ENCODE assay signal across 22 cellular contexts in the genomic region with DNA sequence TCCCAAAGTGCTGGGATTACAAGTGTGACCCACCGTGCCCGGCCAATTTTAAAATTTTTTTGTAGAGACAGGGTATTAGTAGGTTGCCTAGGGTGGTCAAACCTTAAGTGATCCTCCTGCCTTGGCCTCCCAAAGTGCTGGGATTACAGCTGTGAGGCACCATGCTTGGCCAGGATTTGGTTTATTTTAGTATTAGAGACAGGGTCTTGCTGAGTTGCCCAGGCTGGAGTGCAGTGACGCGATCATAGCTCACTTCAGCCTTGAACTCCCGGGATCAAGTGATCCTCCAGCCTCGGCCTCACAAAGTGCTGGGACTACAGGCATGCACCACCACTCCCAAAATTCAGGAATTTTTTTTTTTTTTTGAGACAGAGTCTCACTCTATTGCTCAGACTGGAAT. TPM values are rescaled to one million over a fixed set of nuclear protein-coding genes. Genes with fewer than 3 reads are reported as not detected.
DNase-seq lines count a peak whose midpoint lies in the region; ATAC-seq and TF ChIP-seq lines count a peak whose summit lies in the region.
"Had no signal": no experiment of that assay in that cellular context is flagged by ENCODE, and none has a peak within 500 bp of the region (broad histone marks: within the 10 kb centered on the region; RNA-seq: fewer than 3 reads in every experiment).

No MANE protein-coding gene starts in this region.

- H3K4me1 ChIP-seq in right cardiac atrium (ENCODE audit: control insufficient read depth, insufficient read depth, low read length) (peaks cover 6% of the 10 kb centered on the region), endodermal cell (ENCODE audit: control insufficient read depth, insufficient read depth, low read length) (no peaks in the 10 kb centered on the region)
- H3K4me1 ChIP-seq: BE2C had no signal

- no peak for ATAC-seq in Right ventricle myocardium inferior
- ATAC-seq in right cardiac atrium: no peak
- no peak for ATAC-seq in WTC11
- no peak for ATAC-seq in naive thymus-derived CD8-positive, alpha-beta T cell

- POLR2A ChIA-PET in WTC11 (lab: Charles Lee): no interaction called here
- POLR2A ChIA-PET in naive thymus-derived CD8-positive, alpha-beta T cell (lab: Charles Lee): interaction anchor here (0.6 to 19.3 kb wide), 7 partner anchors 9 to 97 kb away, joined by 3 to 802 read pairs (median 5); partner anchors contain the start of gene MYO1F

- no peak for TF ChIP-seq CTCF in WTC11 (IDR thresholded peaks at IDR 0.05)
- no peak for TF ChIP-seq CTCF in endodermal cell (conservative IDR thresholded peaks at IDR 0.05)

- H3K27me3 ChIP-seq in right cardiac atrium (ENCODE audit: control insufficient read depth, insufficient read depth): no peaks in the 10 kb centered on the region
- no peaks in the 10 kb centered on the region for H3K27me3 ChIP-seq in endodermal cell (ENCODE audit: control insufficient read depth, insufficient read depth, low read length, poor library complexity, severe bottlenecking)
- H3K27me3 ChIP-seq: BE2C had no signal

- peak overlapping the region; percentile 49 for H3K27ac Mint-ChIP-seq in T-helper 2 cell treated with Interferon-gamma antibody and Interleukin-4, amounts not matched to agents 5 μg/mL and 100 μg/mL, for 36 hours
- H3K27ac Mint-ChIP-seq in WTC11: no peak overlapping the region
- H3K27ac Mint-ChIP-seq in naive thymus-derived CD8-positive, alpha-beta T cell: peak overlapping the region; percentile 66 to 99 (median 88)
- no peak overlapping the region for H3K27ac Mint-ChIP-seq in endodermal cell

- CTCF ChIA-PET in WTC11 (lab: Charles Lee): interaction anchor here (0.7 to 2.4 kb wide), 4 partner anchors 19 to 509 kb away, joined by 3 to 11 read pairs (median 4); no protein-coding TSS in a partner anchor

- no peak overlapping the region for H3K9ac ChIP-seq in endodermal cell (ENCODE audit: extremely low read depth, low read length, poor library complexity, severe bottlenecking)

- 95% methylated on average over 6 of the region's 6 CpGs for WGBS in right cardiac atrium
- 93 to 98% methylated on average over 6 of the region's 6 CpGs for WGBS in endodermal cell (ENCODE audit: insufficient coverage in 1 of 2, insufficient read length in 1 of 2), 2 experiments

- intact Hi-C loops in Right ventricle myocardium inferior (cut with DNase I): loop anchor here (10.0 kb wide), 1 partner anchor 255 kb away; no protein-coding TSS in a partner anchor
- intact Hi-C loops in right cardiac atrium (cut with DNase I): no loop called here

- no peak for DNase-seq in T-helper 2 cell treated with Interferon-gamma antibody and Interleukin-4, amounts not matched to agents 5 μg/mL and 100 μg/mL, for 36 hours (ENCODE audit: low spot score)
- DNase-seq in T-helper 2 cell: no peak
- DNase-seq in Right ventricle myocardium inferior (ENCODE audit: missing footprints): peak; percentile 30
- DNase-seq in right cardiac atrium: no peak
- DNase-seq in WTC11 (ENCODE audit: low spot score): no peak
- DNase-seq in naive thymus-derived CD8-positive, alpha-beta T cell: no peak
- DNase-seq in endodermal cell: no peak
- DNase-seq in DMS114 treated with DMSO at 0.1 percent for 48 hours (lab: John Stamatoyannopoulos, UW; ENCODE audit: unreplicated experiment): no peak
- DNase-seq: 8988T; BE2C; COR-L47; DMS153; H7; MV-4-11; NCI-H1417; NCI-H187 treated with DMSO at 0.1 percent for 48 hours; NCI-H2171; NCI-H446 treated with DMSO at 0.1 percent for 48 hours; NK-92 treated with Interleukin-12 subunit alpha and Interleukin-12 subunit beta, amount 100 ng/mL, for 24 hours; OCI-M1; SIG-M5 had no signal

- H3K9me3 Mint-ChIP-seq in T-helper 2 cell treated with Interferon-gamma antibody and Interleukin-4, amounts not matched to agents 5 μg/mL and 100 μg/mL, for 36 hours: no peaks in the 10 kb centered on the region
- H3K9me3 Mint-ChIP-seq in WTC11 (no peaks in the 10 kb centered on the region), endodermal cell (no peaks in the 10 kb centered on the region)
- no peaks in the 10 kb centered on the region for H3K9me3 Mint-ChIP-seq in naive thymus-derived CD8-positive, alpha-beta T cell

- H3K27me3 Mint-ChIP-seq in T-helper 2 cell treated with Interferon-gamma antibody and Interleukin-4, amounts not matched to agents 5 μg/mL and 100 μg/mL, for 36 hours (ENCODE audit: low read depth): no peaks in the 10 kb centered on the region
- peaks cover 6% of the 10 kb centered on the region; the same call in 1 of the 2 replicates for H3K27me3 Mint-ChIP-seq in WTC11 (ENCODE audit: low read depth)
- H3K27me3 Mint-ChIP-seq in naive thymus-derived CD8-positive, alpha-beta T cell: no peaks in the 10 kb centered on the region
- H3K27me3 Mint-ChIP-seq in endodermal cell (ENCODE audit: insufficient read depth): no peaks in the 10 kb centered on the region

- H3K27ac ChIP-seq in right cardiac atrium (ENCODE audit: low read length) (no peak overlapping the region), endodermal cell (ENCODE audit: low read depth, low read length) (no peak overlapping the region)

- no peak overlapping the region for H3K4me3 ChIP-seq in right cardiac atrium (ENCODE audit: low read length)
- H3K4me3 ChIP-seq in endodermal cell (ENCODE audit: low read length): no peak overlapping the region

- peaks cover 42% of the 10 kb centered on the region for H3K36me3 Mint-ChIP-seq in T-helper 2 cell treated with Interferon-gamma antibody and Interleukin-4, amounts not matched to agents 5 μg/mL and 100 μg/mL, for 36 hours (ENCODE audit: low read depth)
- no peaks in the 10 kb centered on the region for H3K36me3 Mint-ChIP-seq in WTC11
- H3K36me3 Mint-ChIP-seq in naive thymus-derived CD8-positive, alpha-beta T cell: no peaks in the 10 kb centered on the region
- no peaks in the 10 kb centered on the region for H3K36me3 Mint-ChIP-seq in endodermal cell (ENCODE audit: low read depth)

- no peaks in the 10 kb centered on the region for H3K36me3 ChIP-seq in endodermal cell (ENCODE audit: control insufficient read depth, insufficient read depth, low read length)
- H3K36me3 ChIP-seq: BE2C had no signal

- no peaks in the 10 kb centered on the region for H3K9me3 ChIP-seq in right cardiac atrium (ENCODE audit: control insufficient read depth, low read length)
- no peaks in the 10 kb centered on the region for H3K9me3 ChIP-seq in endodermal cell (ENCODE audit: control insufficient read depth, low read length)
- H3K9me3 ChIP-seq: BE2C had no signal

- H3K4me3 Mint-ChIP-seq in T-helper 2 cell treated with Interferon-gamma antibody and Interleukin-4, amounts not matched to agents 5 μg/mL and 100 μg/mL, for 36 hours: no peak overlapping the region
- no peak overlapping the region for H3K4me3 Mint-ChIP-seq in WTC11
- H3K4me3 Mint-ChIP-seq in naive thymus-derived CD8-positive, alpha-beta T cell: peak overlapping the region in 4 of 10 donors; percentile 9 to 98 (median 44)
- H3K4me3 Mint-ChIP-seq in endodermal cell: no peak overlapping the region

- H3K4me1 Mint-ChIP-seq in T-helper 2 cell treated with Interferon-gamma antibody and Interleukin-4, amounts not matched to agents 5 μg/mL and 100 μg/mL, for 36 hours (ENCODE audit: low read depth): peaks cover 33% of the 10 kb centered on the region
- H3K4me1 Mint-ChIP-seq in WTC11: peaks cover 7% of the 10 kb centered on the region
- peaks cover 22 to 57% (median 47%) of the 10 kb centered on the region in 4 donors for H3K4me1 Mint-ChIP-seq in naive thymus-derived CD8-positive, alpha-beta T cell
- peaks cover 3% of the 10 kb centered on the region for H3K4me1 Mint-ChIP-seq in endodermal cell

TF ChIP-seq in WTC11, 78 proteins besides CTCF, POLR2A, EP300 and RAD21 (continues in another document):
- TF ChIP-seq ZNF121 (CRISPR knock-in tag; IDR thresholded peaks at IDR 0.05): peak; percentile 38; the same call in 1 of the 2 replicates

RNA-seq across cellular contexts. Expression of gene ZNF414, which starts 5.4 kb away (rescaled TPM):
- total RNA-seq in Right ventricle myocardium inferior: 9.8 TPM
- 10 to 100 TPM; 13.4 to 16.4 (median 16.1) TPM for total RNA-seq in right cardiac atrium
- polyA plus RNA-seq in right cardiac atrium: 19.3 TPM
- 38.2 to 47.4 TPM (median 46.1 TPM) in 3 replicates for total RNA-seq in WTC11 (2021)
- total RNA-seq in naive thymus-derived CD8-positive, alpha-beta T cell: 10 to 100 TPM; 70.2 to 73.1 TPM
- 10 to 100 TPM; 15.2 to 34.2 (median 27.7) TPM for polyA plus RNA-seq in naive thymus-derived CD8-positive, alpha-beta T cell
- total RNA-seq in endodermal cell: 10 to 100 TPM; 22.6 to 23.7 TPM
- 20.2 TPM for polyA plus RNA-seq in endodermal cell (2013, experiment 1 of 2)
- 25.0 TPM for polyA plus RNA-seq in endodermal cell (2013, experiment 2 of 2)

RNA-seq across cellular contexts. Expression of gene PRAM1, which starts 16.9 kb away (rescaled TPM):
- total RNA-seq in Right ventricle myocardium inferior (0.78 TPM), right cardiac atrium (1 to 10 TPM in 2 of 4 donors, under 1 TPM in 2; 0.31 to 3.1 (median 0.99) TPM), WTC11 (2021) (0.46 to 1.1 TPM (median 0.66 TPM) in 3 replicates), endodermal cell (1 to 10 TPM in 1 of 2 donors, under 1 TPM in 1; 0.40 to 1.9 TPM)
- 0.61 TPM for polyA plus RNA-seq in right cardiac atrium
- 1 to 10 TPM; 3.5 to 4.7 TPM for total RNA-seq in naive thymus-derived CD8-positive, alpha-beta T cell
- polyA plus RNA-seq in naive thymus-derived CD8-positive, alpha-beta T cell: under 1 TPM in 2 of 3 donors, not detected in 1; 0.07 to 0.20 TPM
- 1.00 TPM for polyA plus RNA-seq in endodermal cell (2013, experiment 1 of 2)
- 0.58 TPM for polyA plus RNA-seq in endodermal cell (2013, experiment 2 of 2)
- total RNA-seq: RPMI7951 had no signal

RNA-seq across cellular contexts. Expression of gene MYO1F, which starts 57.9 kb away (rescaled TPM):
- 9.3 TPM for total RNA-seq in Right ventricle myocardium inferior
- total RNA-seq in right cardiac atrium: 10 to 100 TPM; 11.3 to 23.2 (median 15.3) TPM
- polyA plus RNA-seq in right cardiac atrium: 9.3 TPM
- 2.8 to 3.3 TPM (median 3.2 TPM) in 3 replicates for total RNA-seq in WTC11 (2021)
- total RNA-seq in naive thymus-derived CD8-positive, alpha-beta T cell: 10 to 100 TPM; 64.4 to 65.0 TPM
- polyA plus RNA-seq in naive thymus-derived CD8-positive, alpha-beta T cell: 10 to 100 TPM in 1 of 3 donors, 1 to 10 TPM in 2; 4.4 to 30.1 (median 5.6) TPM
- total RNA-seq in endodermal cell: 1 to 10 TPM in 1 of 2 donors, under 1 TPM in 1; 0.57 to 1.1 TPM
- 0.68 TPM for polyA plus RNA-seq in endodermal cell (2013, experiment 1 of 2)
- polyA plus RNA-seq in endodermal cell (2013, experiment 2 of 2): 0.33 TPM

Comparison
In these comparisons a context has a peak if more than half of its experiments do, and no peak if none do; other contexts are left out.
1. H3K27ac Mint-ChIP-seq: peak in T-helper 2 cell treated with Interferon-gamma antibody and Interleukin-4, amounts not matched to agents 5 μg/mL and 100 μg/mL, for 36 hours (single experiment) and naive thymus-derived CD8-positive, alpha-beta T cell (10 of 10); none in WTC11 (single experiment) and endodermal cell (single experiment).